ENCODE assay signal across 13 cellular contexts in the genomic region with DNA sequence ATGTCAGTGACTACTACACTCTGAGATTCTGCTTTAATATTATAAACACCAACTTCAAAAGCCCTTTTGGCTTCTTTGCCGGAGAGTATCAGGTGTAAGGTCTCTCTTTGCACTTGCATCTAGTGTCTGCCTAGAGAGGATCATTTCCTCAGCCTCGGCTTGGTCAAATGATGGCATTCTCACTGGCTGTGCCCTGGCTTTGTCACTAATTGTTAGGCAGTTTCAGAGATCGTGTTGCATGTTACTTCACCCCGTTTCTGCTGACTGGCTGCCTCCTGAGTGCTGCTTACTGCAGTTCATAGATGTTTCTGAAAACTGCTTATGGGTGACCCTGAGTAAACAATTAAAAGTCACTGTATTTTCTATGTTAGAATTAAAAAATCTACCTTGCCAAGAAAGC. TPM values are rescaled to one million over a fixed set of nuclear protein-coding genes. Genes with fewer than 3 reads are reported as not detected.
DNase-seq lines count a peak whose midpoint lies in the region; ATAC-seq and TF ChIP-seq lines count a peak whose summit lies in the region.
"Had no signal": no experiment of that assay in that cellular context is flagged by ENCODE, and none has a peak within 500 bp of the region (broad histone marks: within the 10 kb centered on the region; RNA-seq: fewer than 3 reads in every experiment).

No MANE protein-coding gene starts in this region.

- H3K9me3 ChIP-seq in PC-9 (ENCODE audit: insufficient read depth, low read depth) (no peaks in the 10 kb centered on the region), left ventricle myocardium inferior (replicated peaks) (no peaks in the 10 kb centered on the region)
- H3K9me3 ChIP-seq: suprapubic skin had no signal

- no peaks in the 10 kb centered on the region for H4K20me1 ChIP-seq in PC-9 (ENCODE audit: insufficient read depth)

- peak overlapping the region; percentile 69 for H3K4me2 ChIP-seq in PC-9

- H3K36me3 ChIP-seq in PC-9 (ENCODE audit: low read depth) (peaks cover 37% of the 10 kb centered on the region), left ventricle myocardium inferior (no peaks in the 10 kb centered on the region)
- H3K36me3 ChIP-seq: suprapubic skin had no signal

- no peak overlapping the region for H3K27ac Mint-ChIP-seq in activated CD4-positive, alpha-beta T cell treated with anti-CD3 and anti-CD28 coated beads, Interleukin-2, amount 10 ng/mL, durations not matched to agents 24 days and 14 days
- H3K27ac Mint-ChIP-seq: natural killer cell had no signal

- H3K27me3 Mint-ChIP-seq in activated CD4-positive, alpha-beta T cell treated with anti-CD3 and anti-CD28 coated beads, Interleukin-2, amount 10 ng/mL, durations not matched to agents 24 days and 14 days = peaks cover 18% of the 10 kb centered on the region

- H3K4me3 ChIP-seq in PC-9 (no peak overlapping the region), left ventricle myocardium inferior (no peak overlapping the region)
- H3K4me3 ChIP-seq: suprapubic skin had no signal

- TF ChIP-seq CTCF in PC-9 (conservative IDR thresholded peaks at IDR 0.05) (no peak), left ventricle myocardium inferior (IDR thresholded peaks at IDR 0.05; ENCODE audit: borderline replicate concordance) (no peak)

- CTCF ChIA-PET in PC-9 (lab: Charles Lee) = no interaction called here

- no TSS peak for BruUV-seq in PC-9 (replicated peaks; lab: Mats Ljungman, UMichigan)

- POLR2A ChIA-PET in PC-9 (lab: Charles Lee; ENCODE audit: unreplicated experiment) = no interaction called here

- H3K4me1 ChIP-seq in PC-9 (replicated peaks; ENCODE audit: insufficient read depth) = peaks cover 63% of the 10 kb centered on the region
- H3K4me1 ChIP-seq in left ventricle myocardium inferior = peaks cover 93% of the 10 kb centered on the region

- H3K27ac ChIP-seq in PC-9 = peak overlapping the region; percentile 95
- H3K27ac ChIP-seq in left ventricle myocardium inferior (replicated peaks) = peak overlapping the region; percentile 91
- H3K27ac ChIP-seq: suprapubic skin had no signal

- H3K79me2 ChIP-seq in PC-9 (ENCODE audit: low read depth) = peaks cover 24% of the 10 kb centered on the region; the same call in 1 of the 2 replicates

- DNase-seq in PC-9 (peak in 1 of 2 experiments; percentile 53), left ventricle myocardium inferior (no peak), renal cortical epithelial cell (ENCODE audit: low read depth) (peak; percentile 47)
- no peak for DNase-seq in activated CD4-positive, alpha-beta T cell treated with anti-CD3 and anti-CD28 coated beads, Interleukin-2, amount 10 ng/mL, durations not matched to agents 24 days and 14 days
- DNase-seq: cortex of kidney, natural killer cell, NCI-H1092 treated with DMSO at 0.1 percent for 48 hours, OCI-M1 had no signal

- no peaks in the 10 kb centered on the region for H3K9me2 ChIP-seq in PC-9 (ENCODE audit: insufficient read depth)

- ATAC-seq in GM18868 (IDR thresholded peaks at IDR 0.05; ENCODE audit: unreplicated experiment) (peak; percentile 82), GM18861 (IDR thresholded peaks at IDR 0.05; ENCODE audit: unreplicated experiment) (no peak), HG03432 (IDR thresholded peaks at IDR 0.05; ENCODE audit: unreplicated experiment) (no peak), HG03520 (IDR thresholded peaks at IDR 0.05; ENCODE audit: unreplicated experiment) (no peak)
- ATAC-seq: natural killer cell had no signal

- no peaks in the 10 kb centered on the region for H3K36me3 Mint-ChIP-seq in activated CD4-positive, alpha-beta T cell treated with anti-CD3 and anti-CD28 coated beads, Interleukin-2, amount 10 ng/mL, durations not matched to agents 24 days and 14 days (ENCODE audit: low read depth)
- H3K36me3 Mint-ChIP-seq: natural killer cell had no signal

- peaks cover 51% of the 10 kb centered on the region for H3F3A ChIP-seq in PC-9 (ENCODE audit: insufficient read depth, low read depth)

- intact Hi-C loops in PC-9 (cut with micrococcal nuclease; ENCODE audit: unreplicated experiment) = no loop called here
- intact Hi-C loops in left ventricle myocardium inferior (cut with micrococcal nuclease) = no loop called here
- intact Hi-C loops in activated CD4-positive, alpha-beta T cell treated with anti-CD3 and anti-CD28 coated beads, Interleukin-2, amount 10 ng/mL, durations not matched to agents 24 days and 14 days (cut with micrococcal nuclease) = no loop called here

- no peak overlapping the region for H2AFZ ChIP-seq in PC-9

- H3K27me3 ChIP-seq in PC-9 (ENCODE audit: insufficient read depth, low read depth) (no peaks in the 10 kb centered on the region), left ventricle myocardium inferior (ENCODE audit: low read depth) (no peaks in the 10 kb centered on the region)
- H3K27me3 ChIP-seq: suprapubic skin had no signal

- no peaks in the 10 kb centered on the region for H3K4me1 Mint-ChIP-seq in activated CD4-positive, alpha-beta T cell treated with anti-CD3 and anti-CD28 coated beads, Interleukin-2, amount 10 ng/mL, durations not matched to agents 24 days and 14 days
- H3K4me1 Mint-ChIP-seq: natural killer cell had no signal

- no peak overlapping the region for H3K4me3 Mint-ChIP-seq in activated CD4-positive, alpha-beta T cell treated with anti-CD3 and anti-CD28 coated beads, Interleukin-2, amount 10 ng/mL, durations not matched to agents 24 days and 14 days
- H3K4me3 Mint-ChIP-seq: natural killer cell had no signal

- no peaks in the 10 kb centered on the region for H3K9me3 Mint-ChIP-seq in activated CD4-positive, alpha-beta T cell treated with anti-CD3 and anti-CD28 coated beads, Interleukin-2, amount 10 ng/mL, durations not matched to agents 24 days and 14 days
- H3K9me3 Mint-ChIP-seq: natural killer cell had no signal

RNA-seq across cellular contexts. Expression of a gene that starts 48.8 kb away (rescaled TPM):
- total RNA-seq in PC-9 (2021) (0.24 TPM in 1 of 2 replicates, not detected in the other), left ventricle myocardium inferior (144 TPM), renal cortical epithelial cell (0.87 and 1.7 TPM in 2 replicates)
- not detected in 2 replicates for total RNA-seq in activated CD4-positive, alpha-beta T cell treated with anti-CD3 and anti-CD28 coated beads, Interleukin-2, amount 10 ng/mL, durations not matched to agents 24 days and 14 days

Comparison
In these comparisons a context has a peak if more than half of its experiments do, and no peak if none do; other contexts are left out.
1. RNA of a gene that starts 48.8 kb away (total RNA-seq): 144 TPM in left ventricle myocardium inferior (single experiment); 0.87 to 1.7 TPM in renal cortical epithelial cell, 0.24 TPM in PC-9 and not detected in activated CD4-positive, alpha-beta T cell treated with anti-CD3 and anti-CD28 coated beads, Interleukin-2, amount 10 ng/mL, durations not matched to agents 24 days and 14 days; every median in the first group is over 10 times any median in the second.